In the genomic region with DNA sequence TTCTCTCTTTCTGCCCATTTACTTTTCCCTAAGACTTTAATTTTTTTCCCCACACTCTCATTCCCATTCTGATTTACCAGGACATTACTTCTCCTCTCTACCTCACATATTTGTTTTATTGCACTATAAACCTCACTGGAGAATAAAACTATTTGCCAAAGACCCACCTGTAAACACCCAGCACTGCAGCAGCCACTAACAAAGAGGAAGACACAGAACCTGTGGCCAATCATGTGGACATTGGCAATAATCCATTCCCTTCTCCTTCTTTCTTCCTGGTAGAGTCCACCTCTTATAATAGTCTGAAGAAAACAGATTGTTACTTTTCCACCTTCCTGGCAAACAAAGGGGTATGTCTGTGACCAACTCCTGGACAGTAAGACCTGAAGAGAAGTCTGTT, we compare ENCODE assay signal across 29 cellular contexts.
"Had no signal": no experiment of that assay in that cellular context is flagged by ENCODE, and none has a peak within 500 bp of the region (broad histone marks: within the 10 kb centered on the region; RNA-seq: fewer than 3 reads in every experiment).

No MANE protein-coding gene starts in this region.

- H3K4me3 Mint-ChIP-seq: activated CD4-positive, alpha-beta memory T cell treated with anti-CD3 and anti-CD28 coated beads, Interleukin-2, amount 10 ng/mL, durations not matched to agents 7 days and 5 days; activated CD4-positive, alpha-beta T cell treated with anti-CD3 and anti-CD28 coated beads, Interleukin-2, amount 10 ng/mL, durations not matched to agents 7 days and 5 days; activated naive CD4-positive, alpha-beta T cell treated with anti-CD3 and anti-CD28 coated beads, Interleukin-2, amount 10 ng/mL, durations not matched to agents 7 days and 5 days; activated naive CD8-positive, alpha-beta T cell treated with anti-CD3 and anti-CD28 coated beads, Interleukin-2, amount 10 ng/mL, durations not matched to agents 7 days and 5 days; activated T-cell treated with anti-CD3 and anti-CD28 coated beads, Interleukin-2, amount 50 U/mL, for 24 hours; activated T-cell treated with anti-CD3 and anti-CD28 coated beads, Interleukin-2, amount 50 U/mL, for 72 hours; dendritic cell treated with granulocyte-macrophage colony-stimulating factor and Interleukin-4, amounts not matched to agents 40 ng/mL and 50 ng/mL, for 4 days; endodermal cell; WTC11 had no signal

- H3K9me3 Mint-ChIP-seq: activated CD4-positive, alpha-beta memory T cell treated with anti-CD3 and anti-CD28 coated beads, Interleukin-2, amount 10 ng/mL, durations not matched to agents 7 days and 5 days; activated CD4-positive, alpha-beta T cell treated with anti-CD3 and anti-CD28 coated beads, Interleukin-2, amount 10 ng/mL, durations not matched to agents 7 days and 5 days; activated naive CD4-positive, alpha-beta T cell treated with anti-CD3 and anti-CD28 coated beads, Interleukin-2, amount 10 ng/mL, durations not matched to agents 7 days and 5 days; activated naive CD4-positive, alpha-beta T cell treated with anti-CD3 and anti-CD28 coated beads, Interleukin-2, amount 50 U/mL, for 72 hours; activated naive CD8-positive, alpha-beta T cell treated with anti-CD3 and anti-CD28 coated beads, Interleukin-2, amount 10 ng/mL, durations not matched to agents 7 days and 5 days; activated T-cell treated with anti-CD3 and anti-CD28 coated beads, Interleukin-2, amount 50 U/mL, for 24 hours; activated T-cell treated with anti-CD3 and anti-CD28 coated beads, Interleukin-2, amount 50 U/mL, for 72 hours; dendritic cell treated with granulocyte-macrophage colony-stimulating factor and Interleukin-4, amounts not matched to agents 40 ng/mL and 50 ng/mL, for 4 days; endodermal cell; WTC11 had no signal

- H3K27me3 ChIP-seq: brain microvascular endothelial cell had no signal

- H3K27ac Mint-ChIP-seq: activated CD4-positive, alpha-beta memory T cell treated with anti-CD3 and anti-CD28 coated beads, Interleukin-2, amount 10 ng/mL, durations not matched to agents 7 days and 5 days; activated CD4-positive, alpha-beta T cell treated with anti-CD3 and anti-CD28 coated beads, Interleukin-2, amount 10 ng/mL, durations not matched to agents 7 days and 5 days; activated naive CD4-positive, alpha-beta T cell treated with anti-CD3 and anti-CD28 coated beads, Interleukin-2, amount 10 ng/mL, durations not matched to agents 7 days and 5 days; activated naive CD4-positive, alpha-beta T cell treated with anti-CD3 and anti-CD28 coated beads, Interleukin-2, amount 50 U/mL, for 72 hours; activated naive CD8-positive, alpha-beta T cell treated with anti-CD3 and anti-CD28 coated beads, Interleukin-2, amount 10 ng/mL, durations not matched to agents 7 days and 5 days; activated T-cell treated with anti-CD3 and anti-CD28 coated beads, Interleukin-2, amount 50 U/mL, for 24 hours; activated T-cell treated with anti-CD3 and anti-CD28 coated beads, Interleukin-2, amount 50 U/mL, for 72 hours; dendritic cell treated with granulocyte-macrophage colony-stimulating factor and Interleukin-4, amounts not matched to agents 40 ng/mL and 50 ng/mL, for 4 days; endodermal cell; WTC11 had no signal

- FAIRE-seq: astrocyte, bronchial epithelial cell, frontal cortex had no signal

- H3K4me1 Mint-ChIP-seq: endodermal cell had no signal

- DNase-seq: activated CD4-positive, alpha-beta memory T cell treated with anti-CD3 and anti-CD28 coated beads, Interleukin-2, amount 10 ng/mL, durations not matched to agents 7 days and 5 days; activated CD4-positive, alpha-beta T cell treated with anti-CD3 and anti-CD28 coated beads for 1 hour; activated CD4-positive, alpha-beta T cell treated with anti-CD3 and anti-CD28 coated beads for 4 hours; activated CD4-positive, alpha-beta T cell treated with anti-CD3 and anti-CD28 coated beads, Interleukin-2, amount 10 ng/mL, durations not matched to agents 7 days and 5 days; activated CD4-positive, alpha-beta T cell treated with anti-CD3 and anti-CD28 coated beads, Interleukin-2, amount 50 U/mL, for 4 hours; activated CD8-positive, alpha-beta memory T cell treated with anti-CD3 and anti-CD28 coated beads, Interleukin-2, amount 50 U/mL, for 48 hours; activated gamma-delta T cell; activated naive CD4-positive, alpha-beta T cell; activated naive CD4-positive, alpha-beta T cell treated with anti-CD3 and anti-CD28 coated beads, Interleukin-2, amount 10 ng/mL, durations not matched to agents 7 days and 5 days; activated naive CD8-positive, alpha-beta T cell treated with anti-CD3 and anti-CD28 coated beads, Interleukin-2, amount 10 ng/mL, durations not matched to agents 7 days and 5 days; activated T-cell treated with anti-CD3 and anti-CD28 coated beads for 4 hours; activated T-cell treated with anti-CD3 and anti-CD28 coated beads, Interleukin-2, amount 50 U/mL, for 24 hours; activated T-cell treated with anti-CD3 and anti-CD28 coated beads, Interleukin-2, amount 50 U/mL, for 72 hours; anterior cingulate cortex; brain microvascular endothelial cell; dorsolateral prefrontal cortex; effector memory CD4-positive, alpha-beta T cell; endodermal cell; foreskin fibroblast; head of caudate nucleus; T-helper 2 cell had no signal

- H3K36me3 ChIP-seq: brain microvascular endothelial cell had no signal

- H3K36me3 Mint-ChIP-seq: activated naive CD4-positive, alpha-beta T cell treated with anti-CD3 and anti-CD28 coated beads, Interleukin-2, amount 10 ng/mL, durations not matched to agents 7 days and 5 days; activated naive CD4-positive, alpha-beta T cell treated with anti-CD3 and anti-CD28 coated beads, Interleukin-2, amount 50 U/mL, for 72 hours; activated naive CD8-positive, alpha-beta T cell treated with anti-CD3 and anti-CD28 coated beads, Interleukin-2, amount 10 ng/mL, durations not matched to agents 7 days and 5 days; WTC11 had no signal

- ATAC-seq: activated naive CD4-positive, alpha-beta T cell treated with anti-CD3 and anti-CD28 coated beads, Interleukin-2, amount 50 U/mL, for 72 hours; activated T-cell treated with anti-CD3 and anti-CD28 coated beads, Interleukin-2, amount 50 U/mL, for 72 hours; esophagus mucosa; WTC11 had no signal

- H3K4me3 ChIP-seq: coronary artery, dorsolateral prefrontal cortex had no signal
